1 cellular context compared by ENCODE assay signal in genomic region chr11:46296520-46297448, GRCh38.
TF ChIP-seq lines count a peak whose summit lies in the region.

No MANE protein-coding gene starts in this region.

TF ChIP-seq in SK-N-SH, 30 proteins besides CTCF, POLR2A, EP300 and RAD21 (continued from another document):
- TF ChIP-seq MEF2A (IDR thresholded peaks at IDR 0.05; ENCODE audit: borderline replicate concordance, low read depth), result 0 out of 2 replicates have a peak, but pooled peaks have one; percentile 20
- peak; percentile 78 for TF ChIP-seq NFIC (IDR thresholded peaks at IDR 0.05; ENCODE audit: borderline replicate concordance)
- TF ChIP-seq FOXJ3 (CRISPR knock-in tag; IDR thresholded peaks at IDR 0.05), result no peak
- TF ChIP-seq GABPA (IDR thresholded peaks at IDR 0.05; ENCODE audit: low read depth), result no peak
